ENCODE assay signal across 32 cellular contexts in the genomic region with DNA sequence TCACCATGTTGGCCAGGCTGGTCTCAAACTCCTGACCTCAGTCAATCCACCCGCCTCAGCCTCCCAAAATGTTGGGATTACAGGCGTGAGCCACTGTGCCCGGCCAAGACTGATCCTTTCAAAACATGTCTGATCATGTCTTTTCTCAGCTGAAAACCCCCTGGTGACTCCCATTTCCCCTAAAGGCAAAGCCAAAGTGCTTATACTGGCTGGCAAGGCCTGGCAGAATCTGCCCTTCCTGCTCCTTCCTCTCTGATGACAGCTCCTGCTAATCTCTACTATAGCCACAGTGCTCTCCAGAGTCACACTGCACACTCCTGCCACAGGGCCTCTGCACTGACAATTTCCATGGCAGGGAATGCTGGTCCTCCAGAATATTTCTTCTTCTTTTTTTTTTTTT. TPM values are rescaled to one million over a fixed set of nuclear protein-coding genes. Genes with fewer than 3 reads are reported as not detected.
"Had no signal": no experiment of that assay in that cellular context is flagged by ENCODE, and none has a peak within 500 bp of the region (broad histone marks: within the 10 kb centered on the region; RNA-seq: fewer than 3 reads in every experiment).

No MANE protein-coding gene starts in this region.

- H3K4me1 Mint-ChIP-seq: central memory CD8-positive, alpha-beta T cell had no signal

- ATAC-seq: heart right ventricle; left lung; mucosa of descending colon; natural killer cell treated with Interleukin-12 subunit alpha and Interleukin-12 subunit beta and Interleukin-15 and Interleukin-18, amount 100 ng/mL, for 72 hours; sciatic nerve; stimulated activated naive CD8-positive, alpha-beta T cell treated with anti-CD3 and anti-CD28 coated beads, Interleukin-15, amount 100 ng/mL, for 72 hours had no signal

- H3K36me3 Mint-ChIP-seq: activated naive CD4-positive, alpha-beta T cell treated with anti-CD3 and anti-CD28 coated beads, Interleukin-2, amount 50 U/mL, for 72 hours; natural killer cell treated with Interleukin-12 subunit alpha and Interleukin-12 subunit beta and Interleukin-15 and Interleukin-18, amount 100 ng/mL, for 72 hours; type B pancreatic cell had no signal

- H3K4me3 ChIP-seq: heart right ventricle, left lung, lung, mucosa of descending colon, skin epidermis, uterus had no signal

- H3K36me3 ChIP-seq: heart right ventricle, left lung, uterus, WERI-Rb-1 had no signal

- H3K9me3 Mint-ChIP-seq: activated CD4-positive, alpha-beta memory T cell treated with anti-CD3 and anti-CD28 coated beads, Interleukin-2, amount 10 ng/mL, durations not matched to agents 7 days and 5 days; activated naive CD4-positive, alpha-beta T cell treated with anti-CD3 and anti-CD28 coated beads, Interleukin-2, amount 50 U/mL, for 72 hours; activated T-cell treated with anti-CD3 and anti-CD28 coated beads, Interleukin-2, amount 50 U/mL, for 24 hours; central memory CD8-positive, alpha-beta T cell; natural killer cell treated with Interleukin-12 subunit alpha and Interleukin-12 subunit beta and Interleukin-15 and Interleukin-18, amount 100 ng/mL, for 72 hours; T-helper 1 cell treated with Interleukin-12 subunit alpha and Interleukin-12 subunit beta and Interleukin-4 antibody, amounts not matched to agents 30 μg/mL and 1 μg/mL, for 36 hours; type B pancreatic cell had no signal

- FAIRE-seq: endometrium, islet of Langerhans had no signal

- H3K27ac Mint-ChIP-seq: activated CD4-positive, alpha-beta memory T cell treated with anti-CD3 and anti-CD28 coated beads, Interleukin-2, amount 10 ng/mL, durations not matched to agents 7 days and 5 days; activated T-cell treated with anti-CD3 and anti-CD28 coated beads, Interleukin-2, amount 50 U/mL, for 24 hours; type B pancreatic cell had no signal

- H3K9me3 ChIP-seq: heart right ventricle, left lung, mucosa of descending colon, uterus had no signal

- DNase-seq: activated CD4-positive, alpha-beta memory T cell treated with anti-CD3 and anti-CD28 coated beads, Interleukin-2, amount 10 ng/mL, durations not matched to agents 7 days and 5 days; activated CD4-positive, alpha-beta T cell treated with anti-CD3 and anti-CD28 coated beads, Interleukin-2, amount 10 ng/mL, durations not matched to agents 7 days and 5 days; activated CD4-positive, CD25-positive, alpha-beta regulatory T cell treated with anti-CD3 and anti-CD28 coated beads, Interleukin-2, amount 50 U/mL, for 72 hours; activated CD8-positive, alpha-beta memory T cell treated with anti-CD3 and anti-CD28 coated beads, Interleukin-2, amount 50 U/mL, for 48 hours; activated gamma-delta T cell treated with Interleukin-2 at 50 U/mL for 16 hours; activated T-cell treated with anti-CD3 and anti-CD28 coated beads, Interleukin-2, amount 50 U/mL, for 24 hours; effector CD8-positive, alpha-beta T cell; erythroblast; foreskin fibroblast; heart right ventricle; left lung; mucosa of descending colon; stimulated activated CD4-positive, alpha-beta T cell treated with anti-CD3 and anti-CD28 coated beads, Interleukin-12 subunit alpha, Interleukin-12 subunit beta, amount 100 ng/mL, for 4 hours; stimulated activated CD4-positive, alpha-beta T cell treated with anti-CD3 and anti-CD28 coated beads, Interleukin-4, amount 100 ng/mL, for 1 hour; stimulated activated naive CD8-positive, alpha-beta T cell treated with anti-CD3 and anti-CD28 coated beads, Interleukin-15, amount 100 ng/mL, for 72 hours; substantia nigra; SW 1271; T-helper 9 cell; uterus; WERI-Rb-1 had no signal

- H3K4me1 ChIP-seq: uterus had no signal

- H3K4me3 Mint-ChIP-seq: activated CD4-positive, alpha-beta memory T cell treated with anti-CD3 and anti-CD28 coated beads, Interleukin-2, amount 10 ng/mL, durations not matched to agents 7 days and 5 days; activated CD4-positive, alpha-beta T cell treated with anti-CD3 and anti-CD28 coated beads, Interleukin-2, amount 10 ng/mL, durations not matched to agents 7 days and 5 days; activated T-cell treated with anti-CD3 and anti-CD28 coated beads, Interleukin-2, amount 50 U/mL, for 24 hours; central memory CD8-positive, alpha-beta T cell; natural killer cell treated with Interleukin-12 subunit alpha and Interleukin-12 subunit beta and Interleukin-15 and Interleukin-18, amount 100 ng/mL, for 72 hours; stimulated activated naive CD8-positive, alpha-beta T cell treated with anti-CD3 and anti-CD28 coated beads, Interleukin-15, amount 100 ng/mL, for 72 hours; T-helper 1 cell treated with Interleukin-12 subunit alpha and Interleukin-12 subunit beta and Interleukin-4 antibody, amounts not matched to agents 30 μg/mL and 1 μg/mL, for 36 hours; type B pancreatic cell had no signal

- H3K27me3 ChIP-seq: uterus had no signal

- H3K27ac ChIP-seq: left lung, uterus, WERI-Rb-1 had no signal

RNA-seq across cellular contexts. Expression of gene MCHR1, which starts 2.6 kb away (rescaled TPM):
- total RNA-seq: activated CD4-positive, alpha-beta memory T cell treated with anti-CD3 and anti-CD28 coated beads, Interleukin-2, amount 10 ng/mL, durations not matched to agents 7 days and 5 days; activated CD4-positive, alpha-beta T cell treated with anti-CD3 and anti-CD28 coated beads, Interleukin-2, amount 10 ng/mL, durations not matched to agents 7 days and 5 days; activated naive CD4-positive, alpha-beta T cell treated with anti-CD3 and anti-CD28 coated beads, Interleukin-2, amount 50 U/mL, for 72 hours; mesenteric fat pad; natural killer cell treated with Interleukin-12 subunit alpha and Interleukin-12 subunit beta and Interleukin-15 and Interleukin-18, amount 100 ng/mL, for 72 hours; osteocyte had no signal
